ENCODE assay signal across 8 cellular contexts in the genomic region with DNA sequence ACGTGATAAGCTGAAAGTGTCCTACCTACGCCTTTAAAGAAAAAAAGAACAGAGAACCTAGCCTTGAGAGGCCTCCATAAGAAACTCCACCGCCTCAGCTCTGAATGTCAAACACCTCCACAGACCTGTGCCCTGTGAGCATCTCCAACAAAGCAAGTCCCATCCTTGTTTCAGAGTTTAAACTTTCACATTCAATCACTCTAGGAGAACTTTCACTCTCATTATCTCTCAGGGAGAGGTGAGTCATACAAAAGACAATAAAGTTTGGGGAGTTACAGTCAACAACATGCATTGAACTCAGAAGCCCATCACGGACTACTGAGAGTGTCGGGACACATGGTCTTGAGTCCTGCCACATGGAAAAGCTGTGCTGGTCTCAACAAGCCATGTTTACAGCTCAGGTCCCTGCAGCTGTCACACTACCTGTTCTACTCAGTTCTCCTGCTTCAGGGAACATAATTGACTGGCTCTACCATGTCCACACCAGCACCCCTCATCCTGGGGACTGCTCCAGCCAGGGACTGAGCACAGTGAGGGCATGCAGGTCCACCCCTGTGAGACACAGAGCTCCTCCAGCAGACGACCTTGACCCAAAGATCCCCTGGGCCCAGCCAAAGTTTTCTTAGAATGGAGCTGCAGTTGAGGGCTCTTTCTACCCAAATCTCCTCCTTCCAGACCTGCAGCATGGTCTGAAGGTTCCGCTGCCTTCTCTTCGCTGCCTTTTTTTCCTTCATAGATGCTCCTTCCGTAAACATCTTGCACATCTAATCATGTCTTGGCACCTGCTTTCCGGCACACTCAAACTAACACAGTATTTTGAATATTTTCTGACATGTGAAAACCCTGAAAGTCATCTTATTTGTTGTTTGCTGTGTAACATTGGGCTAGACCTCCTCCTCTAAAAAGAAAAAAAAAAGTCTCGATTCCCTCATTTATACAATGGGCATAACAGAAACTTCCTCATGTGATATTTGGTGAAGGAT.
DNase-seq lines count a peak whose midpoint lies in the region; ATAC-seq and TF ChIP-seq lines count a peak whose summit lies in the region.

No MANE protein-coding gene starts in this region.

- peak; percentile 29 for ATAC-seq in GM19328 (IDR thresholded peaks at IDR 0.05; ENCODE audit: unreplicated experiment)
- ATAC-seq in HG03354 (IDR thresholded peaks at IDR 0.05; ENCODE audit: poor library complexity, severe bottlenecking, unreplicated experiment) = peak; percentile 47
- ATAC-seq in memory B cell (ENCODE audit: low read depth) = peak; percentile 9
- ATAC-seq in WTC11 = no peak

- H3K36me3 Mint-ChIP-seq in memory B cell (peaks cover 50% of the 10 kb centered on the region), WTC11 (peaks cover 10% of the 10 kb centered on the region)

- peaks cover 93% of the 10 kb centered on the region for H3K4me1 ChIP-seq in ACC112 (ENCODE audit: control insufficient read depth, insufficient read depth, low read length, unreplicated experiment)

- H3K4me3 ChIP-seq in ACC112 (ENCODE audit: low read depth, low read length) = peak overlapping the region; percentile 28; the same call in 1 of the 2 replicates

- H3K27ac ChIP-seq in ACC112 (ENCODE audit: low read depth, low read length) = peak overlapping the region; percentile 99

- H3K4me3 Mint-ChIP-seq in memory B cell (peak overlapping the region; percentile 76), WTC11 (no peak overlapping the region)

- H3K9me3 Mint-ChIP-seq in memory B cell = no peaks in the 10 kb centered on the region
- no peaks in the 10 kb centered on the region for H3K9me3 Mint-ChIP-seq in WTC11

- H3K36me3 ChIP-seq in ACC112 (ENCODE audit: insufficient read depth, low read length) = peaks cover 62% of the 10 kb centered on the region

- POLR2A ChIA-PET in WTC11 (lab: Charles Lee) = no interaction called here

- H3K27me3 Mint-ChIP-seq in memory B cell = no peaks in the 10 kb centered on the region
- no peaks in the 10 kb centered on the region for H3K27me3 Mint-ChIP-seq in WTC11 (ENCODE audit: low read depth)

- H3K27me3 ChIP-seq in ACC112 (ENCODE audit: insufficient read depth, low read length) = no peaks in the 10 kb centered on the region

- peak; percentile 70 to 73 for DNase-seq in activated T-cell treated with anti-CD3 and anti-CD28 coated beads, Interleukin-2, amount 50 U/mL, for 48 hours
- DNase-seq in memory B cell (ENCODE audit: low spot score in 2 of 2) (no peak), NOMO-1 (lab: John Stamatoyannopoulos, UW; ENCODE audit: unreplicated experiment in 2 of 2) (no peak), HPDE6-E6E7 (ENCODE audit: extremely low spot score) (no peak), WTC11 (ENCODE audit: low spot score) (no peak)

- no peak overlapping the region for H2AFZ ChIP-seq in ACC112 (ENCODE audit: low read length, unreplicated experiment)

- H3K27ac Mint-ChIP-seq in memory B cell (peak overlapping the region; percentile 94), WTC11 (no peak overlapping the region)

- no peak for TF ChIP-seq CTCF in WTC11 (IDR thresholded peaks at IDR 0.05)

- H3K4me1 Mint-ChIP-seq in memory B cell = peaks cover 79% of the 10 kb centered on the region
- H3K4me1 Mint-ChIP-seq in WTC11 = peaks cover 6% of the 10 kb centered on the region; the same call in 1 of the 2 replicates

- CTCF ChIA-PET in WTC11 (lab: Charles Lee) = interaction anchor here (1.5 kb wide), 1 partner anchor 160 kb away, joined by 3 read pairs; no protein-coding TSS in a partner anchor

- peaks cover 94% of the 10 kb centered on the region for H3K79me2 ChIP-seq in ACC112 (ENCODE audit: control insufficient read depth, insufficient read depth, low read length, unreplicated experiment)

TF ChIP-seq in WTC11, 78 proteins besides CTCF, POLR2A, EP300 and RAD21:
- TF ChIP-seq SMAD3 (CRISPR knock-in tag; IDR thresholded peaks at IDR 0.05; ENCODE audit: borderline replicate concordance) (no peak), GRHL2 (CRISPR knock-in tag; IDR thresholded peaks at IDR 0.05; ENCODE audit: insufficient replicate concordance, severe bottlenecking) (no peak), FOXP1 (CRISPR knock-in tag; IDR thresholded peaks at IDR 0.05; ENCODE audit: borderline replicate concordance) (no peak), CREB1 (CRISPR knock-in tag; IDR thresholded peaks at IDR 0.05) (no peak)
- TF ChIP-seq, protein P1, sequence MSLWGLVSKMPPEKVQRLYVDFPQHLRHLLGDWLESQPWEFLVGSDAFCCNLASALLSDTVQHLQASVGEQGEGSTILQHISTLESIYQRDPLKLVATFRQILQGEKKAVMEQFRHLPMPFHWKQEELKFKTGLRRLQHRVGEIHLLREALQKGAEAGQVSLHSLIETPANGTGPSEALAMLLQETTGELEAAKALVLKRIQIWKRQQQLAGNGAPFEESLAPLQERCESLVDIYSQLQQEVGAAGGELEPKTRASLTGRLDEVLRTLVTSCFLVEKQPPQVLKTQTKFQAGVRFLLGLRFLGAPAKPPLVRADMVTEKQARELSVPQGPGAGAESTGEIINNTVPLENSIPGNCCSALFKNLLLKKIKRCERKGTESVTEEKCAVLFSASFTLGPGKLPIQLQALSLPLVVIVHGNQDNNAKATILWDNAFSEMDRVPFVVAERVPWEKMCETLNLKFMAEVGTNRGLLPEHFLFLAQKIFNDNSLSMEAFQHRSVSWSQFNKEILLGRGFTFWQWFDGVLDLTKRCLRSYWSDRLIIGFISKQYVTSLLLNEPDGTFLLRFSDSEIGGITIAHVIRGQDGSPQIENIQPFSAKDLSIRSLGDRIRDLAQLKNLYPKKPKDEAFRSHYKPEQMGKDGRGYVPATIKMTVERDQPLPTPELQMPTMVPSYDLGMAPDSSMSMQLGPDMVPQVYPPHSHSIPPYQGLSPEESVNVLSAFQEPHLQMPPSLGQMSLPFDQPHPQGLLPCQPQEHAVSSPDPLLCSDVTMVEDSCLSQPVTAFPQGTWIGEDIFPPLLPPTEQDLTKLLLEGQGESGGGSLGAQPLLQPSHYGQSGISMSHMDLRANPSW (CRISPR knock-in tag; conservative IDR thresholded peaks at IDR 0.05; ENCODE audit: low read depth) = no peak
- TF ChIP-seq, protein P2, sequence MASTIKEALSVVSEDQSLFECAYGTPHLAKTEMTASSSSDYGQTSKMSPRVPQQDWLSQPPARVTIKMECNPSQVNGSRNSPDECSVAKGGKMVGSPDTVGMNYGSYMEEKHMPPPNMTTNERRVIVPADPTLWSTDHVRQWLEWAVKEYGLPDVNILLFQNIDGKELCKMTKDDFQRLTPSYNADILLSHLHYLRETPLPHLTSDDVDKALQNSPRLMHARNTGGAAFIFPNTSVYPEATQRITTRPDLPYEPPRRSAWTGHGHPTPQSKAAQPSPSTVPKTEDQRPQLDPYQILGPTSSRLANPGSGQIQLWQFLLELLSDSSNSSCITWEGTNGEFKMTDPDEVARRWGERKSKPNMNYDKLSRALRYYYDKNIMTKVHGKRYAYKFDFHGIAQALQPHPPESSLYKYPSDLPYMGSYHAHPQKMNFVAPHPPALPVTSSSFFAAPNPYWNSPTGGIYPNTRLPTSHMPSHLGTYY (CRISPR knock-in tag; IDR thresholded peaks at IDR 0.05) = no peak
- TF ChIP-seq, protein P3, sequence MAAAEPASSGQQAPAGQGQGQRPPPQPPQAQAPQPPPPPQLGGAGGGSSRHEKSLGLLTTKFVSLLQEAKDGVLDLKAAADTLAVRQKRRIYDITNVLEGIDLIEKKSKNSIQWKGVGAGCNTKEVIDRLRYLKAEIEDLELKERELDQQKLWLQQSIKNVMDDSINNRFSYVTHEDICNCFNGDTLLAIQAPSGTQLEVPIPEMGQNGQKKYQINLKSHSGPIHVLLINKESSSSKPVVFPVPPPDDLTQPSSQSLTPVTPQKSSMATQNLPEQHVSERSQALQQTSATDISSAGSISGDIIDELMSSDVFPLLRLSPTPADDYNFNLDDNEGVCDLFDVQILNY (CRISPR knock-in tag; IDR thresholded peaks at IDR 0.05) = no peak

Comparison
In these comparisons a context has a peak if more than half of its experiments do, and no peak if none do; other contexts are left out.
1. DNase-seq: peak in activated T-cell treated with anti-CD3 and anti-CD28 coated beads, Interleukin-2, amount 50 U/mL, for 48 hours (2 of 2); none in memory B cell (0 of 2), NOMO-1 (0 of 2), HPDE6-E6E7 (single experiment) and WTC11 (single experiment).